1 cellular context compared by ENCODE assay signal in the genomic region with DNA sequence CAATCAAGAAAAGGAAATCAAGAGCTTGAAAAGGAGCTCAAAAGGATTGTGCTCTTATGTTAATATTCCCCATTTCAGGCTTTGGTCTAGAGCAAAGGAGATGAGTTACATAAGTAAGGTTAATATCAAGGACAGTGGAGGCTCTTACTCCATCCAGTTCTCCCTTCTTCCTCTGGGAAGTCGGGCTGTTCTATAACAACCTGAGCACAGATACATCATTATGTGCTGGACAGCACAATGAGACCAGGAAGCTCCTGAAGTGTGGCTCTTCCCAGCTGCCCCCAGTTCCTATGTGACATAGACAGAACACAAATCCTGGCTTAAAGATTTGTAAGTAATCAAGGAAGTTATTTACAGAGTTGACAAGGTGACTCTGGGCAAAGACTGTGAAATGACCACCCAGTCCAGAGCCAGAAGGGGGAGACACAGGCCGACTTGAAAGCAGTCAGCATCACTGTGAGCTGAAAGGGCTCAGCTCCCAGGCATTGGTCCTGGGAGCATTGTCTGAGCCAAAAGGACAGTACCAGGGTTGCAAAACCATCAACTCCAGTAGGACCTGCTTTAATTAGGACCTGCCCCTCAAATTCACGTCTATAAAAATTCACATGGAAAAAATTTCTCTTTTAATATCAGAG.
TF ChIP-seq lines count a peak whose summit lies in the region.

No MANE protein-coding gene starts in this region.

TF ChIP-seq in GM23338, 12 proteins besides CTCF, POLR2A, EP300 and RAD21 (continued from another document):
- TF ChIP-seq, protein P1, sequence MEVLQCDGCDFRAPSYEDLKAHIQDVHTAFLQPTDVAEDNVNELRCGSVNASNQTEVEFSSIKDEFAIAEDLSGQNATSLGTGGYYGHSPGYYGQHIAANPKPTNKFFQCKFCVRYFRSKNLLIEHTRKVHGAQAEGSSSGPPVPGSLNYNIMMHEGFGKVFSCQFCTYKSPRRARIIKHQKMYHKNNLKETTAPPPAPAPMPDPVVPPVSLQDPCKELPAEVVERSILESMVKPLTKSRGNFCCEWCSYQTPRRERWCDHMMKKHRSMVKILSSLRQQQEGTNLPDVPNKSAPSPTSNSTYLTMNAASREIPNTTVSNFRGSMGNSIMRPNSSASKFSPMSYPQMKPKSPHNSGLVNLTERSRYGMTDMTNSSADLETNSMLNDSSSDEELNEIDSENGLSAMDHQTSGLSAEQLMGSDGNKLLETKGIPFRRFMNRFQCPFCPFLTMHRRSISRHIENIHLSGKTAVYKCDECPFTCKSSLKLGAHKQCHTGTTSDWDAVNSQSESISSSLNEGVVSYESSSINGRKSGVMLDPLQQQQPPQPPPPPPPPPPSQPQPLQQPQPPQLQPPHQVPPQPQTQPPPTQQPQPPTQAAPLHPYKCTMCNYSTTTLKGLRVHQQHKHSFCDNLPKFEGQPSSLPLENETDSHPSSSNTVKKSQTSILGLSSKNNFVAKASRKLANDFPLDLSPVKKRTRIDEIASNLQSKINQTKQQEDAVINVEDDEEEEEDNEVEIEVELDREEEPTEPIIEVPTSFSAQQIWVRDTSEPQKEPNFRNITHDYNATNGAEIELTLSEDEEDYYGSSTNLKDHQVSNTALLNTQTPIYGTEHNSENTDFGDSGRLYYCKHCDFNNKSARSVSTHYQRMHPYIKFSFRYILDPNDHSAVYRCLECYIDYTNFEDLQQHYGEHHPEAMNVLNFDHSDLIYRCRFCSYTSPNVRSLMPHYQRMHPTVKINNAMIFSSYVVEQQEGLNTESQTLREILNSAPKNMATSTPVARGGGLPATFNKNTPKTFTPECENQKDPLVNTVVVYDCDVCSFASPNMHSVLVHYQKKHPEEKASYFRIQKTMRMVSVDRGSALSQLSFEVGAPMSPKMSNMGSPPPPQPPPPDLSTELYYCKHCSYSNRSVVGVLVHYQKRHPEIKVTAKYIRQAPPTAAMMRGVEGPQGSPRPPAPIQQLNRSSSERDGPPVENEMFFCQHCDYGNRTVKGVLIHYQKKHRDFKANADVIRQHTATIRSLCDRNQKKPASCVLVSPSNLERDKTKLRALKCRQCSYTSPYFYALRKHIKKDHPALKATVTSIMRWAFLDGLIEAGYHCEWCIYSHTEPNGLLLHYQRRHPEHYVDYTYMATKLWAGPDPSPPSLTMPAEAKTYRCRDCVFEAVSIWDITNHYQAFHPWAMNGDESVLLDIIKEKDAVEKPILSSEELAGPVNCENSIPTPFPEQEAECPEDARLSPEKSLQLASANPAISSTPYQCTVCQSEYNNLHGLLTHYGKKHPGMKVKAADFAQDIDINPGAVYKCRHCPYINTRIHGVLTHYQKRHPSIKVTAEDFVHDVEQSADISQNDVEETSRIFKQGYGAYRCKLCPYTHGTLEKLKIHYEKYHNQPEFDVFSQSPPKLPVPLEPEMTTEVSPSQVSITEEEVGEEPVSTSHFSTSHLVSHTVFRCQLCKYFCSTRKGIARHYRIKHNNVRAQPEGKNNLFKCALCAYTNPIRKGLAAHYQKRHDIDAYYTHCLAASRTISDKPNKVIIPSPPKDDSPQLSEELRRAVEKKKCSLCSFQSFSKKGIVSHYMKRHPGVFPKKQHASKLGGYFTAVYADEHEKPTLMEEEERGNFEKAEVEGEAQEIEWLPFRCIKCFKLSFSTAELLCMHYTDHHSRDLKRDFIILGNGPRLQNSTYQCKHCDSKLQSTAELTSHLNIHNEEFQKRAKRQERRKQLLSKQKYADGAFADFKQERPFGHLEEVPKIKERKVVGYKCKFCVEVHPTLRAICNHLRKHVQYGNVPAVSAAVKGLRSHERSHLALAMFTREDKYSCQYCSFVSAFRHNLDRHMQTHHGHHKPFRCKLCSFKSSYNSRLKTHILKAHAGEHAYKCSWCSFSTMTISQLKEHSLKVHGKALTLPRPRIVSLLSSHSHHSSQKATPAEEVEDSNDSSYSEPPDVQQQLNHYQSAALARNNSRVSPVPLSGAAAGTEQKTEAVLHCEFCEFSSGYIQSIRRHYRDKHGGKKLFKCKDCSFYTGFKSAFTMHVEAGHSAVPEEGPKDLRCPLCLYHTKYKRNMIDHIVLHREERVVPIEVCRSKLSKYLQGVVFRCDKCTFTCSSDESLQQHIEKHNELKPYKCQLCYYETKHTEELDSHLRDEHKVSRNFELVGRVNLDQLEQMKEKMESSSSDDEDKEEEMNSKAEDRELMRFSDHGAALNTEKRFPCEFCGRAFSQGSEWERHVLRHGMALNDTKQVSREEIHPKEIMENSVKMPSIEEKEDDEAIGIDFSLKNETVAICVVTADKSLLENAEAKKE (CRISPR knock-in tag; IDR thresholded peaks at IDR 0.05), result no peak
- TF ChIP-seq, protein P2, sequence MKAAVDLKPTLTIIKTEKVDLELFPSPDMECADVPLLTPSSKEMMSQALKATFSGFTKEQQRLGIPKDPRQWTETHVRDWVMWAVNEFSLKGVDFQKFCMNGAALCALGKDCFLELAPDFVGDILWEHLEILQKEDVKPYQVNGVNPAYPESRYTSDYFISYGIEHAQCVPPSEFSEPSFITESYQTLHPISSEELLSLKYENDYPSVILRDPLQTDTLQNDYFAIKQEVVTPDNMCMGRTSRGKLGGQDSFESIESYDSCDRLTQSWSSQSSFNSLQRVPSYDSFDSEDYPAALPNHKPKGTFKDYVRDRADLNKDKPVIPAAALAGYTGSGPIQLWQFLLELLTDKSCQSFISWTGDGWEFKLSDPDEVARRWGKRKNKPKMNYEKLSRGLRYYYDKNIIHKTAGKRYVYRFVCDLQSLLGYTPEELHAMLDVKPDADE (IDR thresholded peaks at IDR 0.05), result no peak
- TF ChIP-seq ZNF114 (CRISPR knock-in tag; IDR thresholded peaks at IDR 0.05) (no peak), ZNF331 (CRISPR knock-in tag; IDR thresholded peaks at IDR 0.05; ENCODE audit: low read depth) (no peak), STAT1 (IDR thresholded peaks at IDR 0.05; ENCODE audit: unreplicated experiment) (no peak)
TF ChIP-seq in GM23338: peak in this region for 0.
